In genomic region chr19:46610851-46611770, GRCh38 we compare ENCODE assay signal across 9 cellular contexts. TPM values are rescaled to one million over a fixed set of nuclear protein-coding genes. Genes with fewer than 3 reads are reported as not detected.
A peak's percentile ranks its signal among the peaks of the same experiment; 100 is the strongest.
DNase-seq lines count a peak whose midpoint lies in the region; ATAC-seq and TF ChIP-seq lines count a peak whose summit lies in the region.
"Had no signal": no experiment of that assay in that cellular context is flagged by ENCODE, and none has a peak within 500 bp of the region (broad histone marks: within the 10 kb centered on the region; RNA-seq: fewer than 3 reads in every experiment).

No MANE protein-coding gene starts in this region.

- H3K27me3 ChIP-seq in Panc1 (ENCODE audit: control insufficient read depth, insufficient read depth, low read length) = no peaks in the 10 kb centered on the region
- no peaks in the 10 kb centered on the region for H3K27me3 ChIP-seq in effector memory CD4-positive, alpha-beta T cell (replicated peaks; ENCODE audit: control insufficient read depth, insufficient read depth, low read length, poor library complexity, severe bottlenecking)
- H3K27me3 ChIP-seq in ovary = no peaks in the 10 kb centered on the region
- no peaks in the 10 kb centered on the region for H3K27me3 ChIP-seq in PC-9 (ENCODE audit: insufficient read depth, low read depth)

- TF ChIP-seq POLR2A in GM18505 (IDR thresholded peaks at IDR 0.05; ENCODE audit: borderline replicate concordance, extremely low read depth, insufficient read depth, insufficient read length) = peak; percentile 45
- TF ChIP-seq POLR2A in ovary (IDR thresholded peaks at IDR 0.05) = no peak

- no peak for TF ChIP-seq EP300 in ovary (IDR thresholded peaks at IDR 0.05)

- 56 to 64% (median 58%) methylated on average over 17 of the region's 17 CpGs for WGBS in ovary, 3 donors

- no peaks in the 10 kb centered on the region for H3K9me3 ChIP-seq in Panc1 (ENCODE audit: control insufficient read depth, insufficient read depth, low read depth, low read length)
- H3K9me3 ChIP-seq in effector memory CD4-positive, alpha-beta T cell (ENCODE audit: control insufficient read depth, low read length) = no peaks in the 10 kb centered on the region
- no peaks in the 10 kb centered on the region for H3K9me3 ChIP-seq in ovary
- no peaks in the 10 kb centered on the region for H3K9me3 ChIP-seq in PC-9 (ENCODE audit: insufficient read depth, low read depth)

- POLR2A ChIA-PET in Panc1 (lab: Charles Lee) = interaction anchor here (0.7 kb wide), 1 partner anchor 502 kb away, joined by 3 read pairs; no protein-coding TSS in a partner anchor
- POLR2A ChIA-PET in PC-9 (lab: Charles Lee; ENCODE audit: unreplicated experiment) = interaction anchor here (0.6 kb wide), 2 partner anchors 81 to 107 kb away, joined by 3 read pairs; no protein-coding TSS in a partner anchor

- no peaks in the 10 kb centered on the region for H3K4me1 ChIP-seq in Panc1 (ENCODE audit: control insufficient read depth, insufficient read depth, low read length)
- H3K4me1 ChIP-seq in effector memory CD4-positive, alpha-beta T cell (ENCODE audit: control insufficient read depth, insufficient read depth, low read length, poor library complexity, severe bottlenecking) = peaks cover 33% of the 10 kb centered on the region
- no peaks in the 10 kb centered on the region for H3K4me1 ChIP-seq in ovary (ENCODE audit: insufficient read depth)
- H3K4me1 ChIP-seq in PC-9 (replicated peaks; ENCODE audit: insufficient read depth) = no peaks in the 10 kb centered on the region

- no peaks in the 10 kb centered on the region for H3K9me2 ChIP-seq in PC-9 (ENCODE audit: insufficient read depth)

- TF ChIP-seq CTCF in Panc1 (IDR thresholded peaks at IDR 0.05) = no peak
- TF ChIP-seq CTCF in ovary (IDR thresholded peaks at IDR 0.05) = no peak
- no peak for TF ChIP-seq CTCF in PC-9 (conservative IDR thresholded peaks at IDR 0.05)

- in situ Hi-C loops in Panc1 (cut with HindIII; ENCODE audit: low pct_unique_long_range_greater_than_20kb, low sequenced_read_pairs) = no loop called here

- no peak overlapping the region for H3K4me2 ChIP-seq in PC-9

- no peak overlapping the region for H3K27ac ChIP-seq in Panc1 (ENCODE audit: low read length)
- peak overlapping the region; percentile 66 for H3K27ac ChIP-seq in effector memory CD4-positive, alpha-beta T cell (ENCODE audit: insufficient read depth, low read length, poor library complexity, severe bottlenecking)
- H3K27ac ChIP-seq in ovary = no peak overlapping the region
- no peak overlapping the region for H3K27ac ChIP-seq in PC-9

- no peak for ATAC-seq in GM18505 (IDR thresholded peaks at IDR 0.05; ENCODE audit: unreplicated experiment)
- peak; percentile 46 for ATAC-seq in Panc1
- no peak for ATAC-seq in left lobe of liver

- no peak overlapping the region for H2AFZ ChIP-seq in PC-9

- H3K4me3 ChIP-seq in Panc1 (ENCODE audit: low read depth in 2 of 2, low read length in 2 of 2) (no peak overlapping the region), ovary (no peak overlapping the region), PC-9 (no peak overlapping the region)
- no peak overlapping the region for H3K4me3 ChIP-seq in effector memory CD4-positive, alpha-beta T cell (ENCODE audit: insufficient read depth, low read depth, low read length, poor library complexity, severe bottlenecking)

- intact Hi-C loops in Panc1 (cut with micrococcal nuclease; ENCODE audit: unreplicated experiment) = no loop called here
- intact Hi-C loops in ovary (cut with DNase I) = loop anchor here in 1 of 4 donors (10.0 kb wide), 1 partner anchor 54 kb away; the partner anchor contains the start of gene DACT3
- intact Hi-C loops in PC-9 (cut with micrococcal nuclease; ENCODE audit: unreplicated experiment) = no loop called here

- H3K36me3 ChIP-seq in Panc1 (ENCODE audit: control insufficient read depth, insufficient read depth, low read length) = peaks cover 5% of the 10 kb centered on the region
- peaks cover 39% of the 10 kb centered on the region for H3K36me3 ChIP-seq in effector memory CD4-positive, alpha-beta T cell (ENCODE audit: control insufficient read depth, insufficient read depth, low read length)
- no peaks in the 10 kb centered on the region for H3K36me3 ChIP-seq in ovary
- H3K36me3 ChIP-seq in PC-9 (ENCODE audit: low read depth) = peaks cover 16% of the 10 kb centered on the region; the same call in 1 of the 2 replicates

- CTCF ChIA-PET in Panc1 (lab: Charles Lee) = interaction anchor here (0.6 to 2.6 kb wide), 2 partner anchors 42 to 50 kb away, joined by 8 to 10 read pairs; partner anchors contain the start of gene DACT3
- CTCF ChIA-PET in PC-9 (lab: Charles Lee) = interaction anchor here (0.5 to 1.1 kb wide), 5 partner anchors 19 to 329 kb away, joined by 3 to 21 read pairs (median 5); no protein-coding TSS in a partner anchor

- DNase-seq in Panc1 (ENCODE audit: low read depth, low spot score) (no peak), ovary (peak in 3 of 5 donors; percentile 15 to 29 (median 17)), DMS114 treated with DMSO at 0.1 percent for 48 hours (lab: John Stamatoyannopoulos, UW; ENCODE audit: unreplicated experiment) (no peak), PC-9 (no peak), left lobe of liver (ENCODE audit: low spot score) (no peak), iPS-NIHi7 (ENCODE audit: extremely low spot score) (no peak)
- peak in 1 of 3 donors; percentile 14 for DNase-seq in effector memory CD4-positive, alpha-beta T cell
- DNase-seq: NCI-H1694 treated with DMSO at 0.1 percent for 48 hours had no signal

- BruUV-seq in Panc1 (replicated peaks; lab: Mats Ljungman, UMichigan) (no TSS peak), PC-9 (replicated peaks; lab: Mats Ljungman, UMichigan) (no TSS peak)

- H3F3A ChIP-seq in PC-9 (ENCODE audit: insufficient read depth, low read depth) = peaks cover 12% of the 10 kb centered on the region; the same call in 1 of the 2 replicates

- H3K79me2 ChIP-seq in PC-9 (ENCODE audit: low read depth) = no peaks in the 10 kb centered on the region

- no peaks in the 10 kb centered on the region for H4K20me1 ChIP-seq in PC-9 (ENCODE audit: insufficient read depth)

RNA-seq across cellular contexts. Expression of gene CALM3, which starts 10.0 kb away (rescaled TPM):
- total RNA-seq in Panc1 (2021; ENCODE audit: unreplicated experiment) (212 TPM), ovary (100 to 1,000 TPM in 5 of 7 donors, 10 to 100 TPM in 2; 80.5 to 312 (median 225) TPM), PC-9 (2021) (211 and 239 TPM in 2 replicates), left lobe of liver (89.6 TPM)
- 249 TPM for polyA plus RNA-seq in Panc1 (2012; ENCODE audit: insufficient read length)
- polyA plus RNA-seq in ovary = 100 to 1,000 TPM; 191 to 646 TPM

RNA-seq across cellular contexts. Expression of gene PTGIR, which starts 13.8 kb away (rescaled TPM):
- 0.08 TPM for total RNA-seq in Panc1 (2021; ENCODE audit: unreplicated experiment)
- polyA plus RNA-seq in Panc1 (2012; ENCODE audit: insufficient read length) = not detected
- total RNA-seq in ovary = 1 to 10 TPM in 3 of 7 donors, under 1 TPM in 4; 0.24 to 1.5 (median 0.71) TPM
- polyA plus RNA-seq in ovary = 1 to 10 TPM in 1 of 2 donors, under 1 TPM in 1; 0.55 to 1.8 TPM
- total RNA-seq in PC-9 (2021) = 0.28 TPM in 1 of 2 replicates, not detected in the other
- total RNA-seq in left lobe of liver = 3.0 TPM

RNA-seq across cellular contexts. Expression of gene GNG8, which starts 24.9 kb away (rescaled TPM):
- total RNA-seq in Panc1 (2021; ENCODE audit: unreplicated experiment) (not detected), ovary (not detected), PC-9 (2021) (not detected in 2 replicates), left lobe of liver (not detected)
- not detected for polyA plus RNA-seq in Panc1 (2012; ENCODE audit: insufficient read length)
- not detected for polyA plus RNA-seq in ovary

RNA-seq across cellular contexts. Expression of gene DACT3, which starts 49.9 kb away (rescaled TPM):
- 1.0 TPM for total RNA-seq in Panc1 (2021; ENCODE audit: unreplicated experiment)
- polyA plus RNA-seq in Panc1 (2012; ENCODE audit: insufficient read length) = 0.44 TPM
- 10 to 100 TPM in 6 of 7 donors, 1 to 10 TPM in 1; 7.6 to 56.5 (median 20.8) TPM for total RNA-seq in ovary
- 10 to 100 TPM; 15.2 to 51.3 TPM for polyA plus RNA-seq in ovary
- total RNA-seq in PC-9 (2021) = 0.13 TPM in 1 of 2 replicates, not detected in the other
- total RNA-seq in left lobe of liver = 1.2 TPM

Comparison
In these comparisons a context has a peak if more than half of its experiments do, and no peak if none do; other contexts are left out.
1. DNase-seq: peak in ovary (3 of 5); none in Panc1 (single experiment), DMS114 treated with DMSO at 0.1 percent for 48 hours (single experiment), PC-9 (0 of 2), left lobe of liver (single experiment) and iPS-NIHi7 (single experiment).